Comparison of ENCODE assay signal across 8 cellular contexts in genomic region chr1:119372493-119373086, GRCh38. TPM values are rescaled to one million over a fixed set of nuclear protein-coding genes. Genes with fewer than 3 reads are reported as not detected.
DNase-seq lines count a peak whose midpoint lies in the region; ATAC-seq and TF ChIP-seq lines count a peak whose summit lies in the region.

No MANE protein-coding gene starts in this region.

- H3K14ac ChIP-seq in H9 (ENCODE audit: insufficient read depth, low read length), result no peak overlapping the region

- no peak overlapping the region for H3K4me3 Mint-ChIP-seq in H9

- no peak for TF ChIP-seq POLR2A in gastroesophageal sphincter (IDR thresholded peaks at IDR 0.05)

- H3K36me3 ChIP-seq in gastroesophageal sphincter, result no peaks in the 10 kb centered on the region

- no peaks in the 10 kb centered on the region for H3K23me2 ChIP-seq in H9 (ENCODE audit: insufficient read length, low read depth, low read length, poor library complexity, severe bottlenecking)

- no peak overlapping the region for H3T11ph ChIP-seq in H9 (ENCODE audit: low read length)

- H2AFZ ChIP-seq in H9 (ENCODE audit: low read length), result no peak overlapping the region

- peaks cover 9 to 18% of the 10 kb centered on the region in 2 experiments for H3K4me1 Mint-ChIP-seq in H9

- no peak overlapping the region for H2BK5ac ChIP-seq in H9 (ENCODE audit: insufficient read length, low read length)

- H3K27ac Mint-ChIP-seq in H9, result no peak overlapping the region; a peak in 1 of 7 replicates

- no peaks in the 10 kb centered on the region for H3K79me2 ChIP-seq in H9 (ENCODE audit: insufficient read depth, low read length)

- H2BK15ac ChIP-seq in H9 (ENCODE audit: low read depth, low read length), result no peak overlapping the region

- H3K9me3 ChIP-seq in H9 (ENCODE audit: control insufficient read depth, low read depth, low read length) (no peaks in the 10 kb centered on the region), gastroesophageal sphincter (peaks cover 0 to 6% (median 0%) of the 10 kb centered on the region in 3 donors)

- no peak for TF ChIP-seq EP300 in gastroesophageal sphincter (IDR thresholded peaks at IDR 0.05)

- DNase-seq in DMS79 (lab: John Stamatoyannopoulos, UW) (peak; percentile 5), DMS79 treated with DMSO at 0.1 percent for 48 hours (lab: John Stamatoyannopoulos, UW) (no peak), H9 (peak; percentile 73), NCI-H226 (peak; percentile 10), fibroblast of mammary gland (ENCODE audit: low read depth) (peak; percentile 37), NCI-H446 treated with DMSO at 0.1 percent for 48 hours (lab: John Stamatoyannopoulos, UW) (no peak)
- no peak for DNase-seq in activated CD4-positive, alpha-beta T cell treated with anti-CD3 and anti-CD28 coated beads for 4 hours

- no peak overlapping the region for H3K9ac ChIP-seq in H9 (ENCODE audit: extremely low read depth, insufficient read length, low read length)

- H3K4ac ChIP-seq in H9 (ENCODE audit: low read depth, low read length), result no peak overlapping the region

- no peak overlapping the region for H4K91ac ChIP-seq in H9 (ENCODE audit: insufficient read length, low read depth, low read length)

- no peaks in the 10 kb centered on the region; the same call in 1 of the 2 replicates for H3K4me1 ChIP-seq in H9 (ENCODE audit: insufficient read depth, low read length)
- no peaks in the 10 kb centered on the region for H3K4me1 ChIP-seq in gastroesophageal sphincter

- no peak overlapping the region for H4K5ac ChIP-seq in H9 (ENCODE audit: insufficient read length, low read depth, low read length)

- H3K36me3 Mint-ChIP-seq in H9 (ENCODE audit: insufficient read depth in 1 of 3, low read depth in 3 of 3), result no peaks in the 10 kb centered on the region

- H3K4me3 ChIP-seq in fibroblast of mammary gland (ENCODE audit: control insufficient read depth, low read depth, low read length) (no peak overlapping the region), gastroesophageal sphincter (no peak overlapping the region)

- H3K18ac ChIP-seq in H9 (ENCODE audit: insufficient read length, low read depth, low read length), result no peak overlapping the region

- H2BK120ac ChIP-seq in H9 (ENCODE audit: low read depth, low read length, poor library complexity, severe bottlenecking), result no peak overlapping the region

- no peaks in the 10 kb centered on the region for H3K27me3 ChIP-seq in H9 (ENCODE audit: insufficient read depth, low read length)
- H3K27me3 ChIP-seq in gastroesophageal sphincter, result no peaks in the 10 kb centered on the region

- H3K56ac ChIP-seq in H9 (ENCODE audit: insufficient read length, low read depth, low read length), result no peak overlapping the region

- no peak overlapping the region for H3K23ac ChIP-seq in H9 (ENCODE audit: insufficient read length, low read depth, low read length)

- H2BK12ac ChIP-seq in H9 (ENCODE audit: insufficient read length, low read depth, low read length), result no peak overlapping the region

- no peaks in the 10 kb centered on the region for H4K20me1 ChIP-seq in H9 (ENCODE audit: control insufficient read depth, insufficient read depth, insufficient read length)

- H3K4me2 ChIP-seq in H9 (ENCODE audit: insufficient read depth, insufficient read length, low read length), result no peak overlapping the region

- H4K8ac ChIP-seq in H9 (replicated peaks; ENCODE audit: insufficient read length, low read depth, low read length), result no peak overlapping the region

- H2BK20ac ChIP-seq in H9 (ENCODE audit: low read depth, low read length, poor library complexity, severe bottlenecking), result no peak overlapping the region

- H2AK5ac ChIP-seq in H9 (ENCODE audit: insufficient read length, low read length), result no peak overlapping the region

- peaks cover 0 to 7% of the 10 kb centered on the region in 2 experiments; a peak in 4 of 5 replicates for H3K9me3 Mint-ChIP-seq in H9

- TF ChIP-seq CTCF in H9 (conservative IDR thresholded peaks at IDR 0.05) (peak; percentile 72), fibroblast of mammary gland (conservative IDR thresholded peaks at IDR 0.05; ENCODE audit: control insufficient read depth, insufficient read depth, low read depth, low read length) (no peak), gastroesophageal sphincter (IDR thresholded peaks at IDR 0.05) (no peak)

- H3K27ac ChIP-seq in H9 (ENCODE audit: insufficient read length, low read depth, low read length), result no peak overlapping the region
- H3K27ac ChIP-seq in gastroesophageal sphincter, result no peak overlapping the region

- WGBS in H9 (ENCODE audit: extremely low coverage, insufficient read length, low lambda C conversion rate), result 100% methylated on average over 1 of the region's 6 CpGs
- 39 to 70% methylated on average over 6 of the region's 6 CpGs for WGBS in gastroesophageal sphincter (ENCODE audit: low coverage in 1 of 2), 2 donors

- H3K79me1 ChIP-seq in H9 (ENCODE audit: insufficient read depth, low read depth, low read length, poor library complexity, severe bottlenecking), result no peaks in the 10 kb centered on the region

- no peaks in the 10 kb centered on the region for H3K27me3 Mint-ChIP-seq in H9 (ENCODE audit: low read depth)

- no peak for ATAC-seq in gastroesophageal sphincter

RNA-seq across cellular contexts. Expression of gene HAO2, which starts 4.0 kb away (rescaled TPM):
- total RNA-seq in H9 (2021) (0.13 and 0.61 TPM in 2 replicates), gastroesophageal sphincter (not detected)

RNA-seq across cellular contexts. Expression of gene HSD3B2, which starts 42.4 kb away (rescaled TPM):
- total RNA-seq in H9 (2021) (not detected in 2 replicates), gastroesophageal sphincter (not detected)

Comparison
In these comparisons a context has a peak if more than half of its experiments do, and no peak if none do; other contexts are left out.
1. DNase-seq: peak in DMS79 (single experiment), H9 (single experiment), NCI-H226 (single experiment) and fibroblast of mammary gland (single experiment); none in DMS79 treated with DMSO at 0.1 percent for 48 hours (single experiment), NCI-H446 treated with DMSO at 0.1 percent for 48 hours (single experiment) and activated CD4-positive, alpha-beta T cell treated with anti-CD3 and anti-CD28 coated beads for 4 hours (0 of 2).